In genomic region chr3:127717357-127718243, GRCh38 we compare ENCODE assay signal across 16 cellular contexts. TPM values are rescaled to one million over a fixed set of nuclear protein-coding genes. Genes with fewer than 3 reads are reported as not detected.
DNase-seq lines count a peak whose midpoint lies in the region; ATAC-seq and TF ChIP-seq lines count a peak whose summit lies in the region.
"Had no signal": no experiment of that assay in that cellular context is flagged by ENCODE, and none has a peak within 500 bp of the region (broad histone marks: within the 10 kb centered on the region; RNA-seq: fewer than 3 reads in every experiment).

No MANE protein-coding gene starts in this region.

- peaks cover 20% of the 10 kb centered on the region for H3K4me1 ChIP-seq in neural progenitor cell
- H3K4me1 ChIP-seq in transverse colon = peaks cover under 1 to 14% (median 9%) of the 10 kb centered on the region in 4 donors

- H3K27me3 Mint-ChIP-seq in neural progenitor cell (ENCODE audit: insufficient read depth, low read depth) = peaks cover 9% of the 10 kb centered on the region
- H3K27me3 Mint-ChIP-seq: activated naive CD8-positive, alpha-beta T cell treated with anti-CD3 and anti-CD28 coated beads for 36 hours had no signal

- H3K9me3 ChIP-seq in neural progenitor cell (ENCODE audit: low read depth) (no peaks in the 10 kb centered on the region), transverse colon (no peaks in the 10 kb centered on the region)

- no peak overlapping the region for H3K27ac Mint-ChIP-seq in neural progenitor cell
- no peak overlapping the region for H3K27ac Mint-ChIP-seq in stimulated activated effector memory CD8-positive, alpha-beta T cell treated with anti-CD3 and anti-CD28 coated beads, Interleukin-12 subunit alpha, Interleukin-12 subunit beta, amount 100 ng/mL, for 72 hours
- H3K27ac Mint-ChIP-seq: activated naive CD8-positive, alpha-beta T cell treated with anti-CD3 and anti-CD28 coated beads for 36 hours; natural killer cell had no signal

- no peak for ATAC-seq in stimulated activated effector memory CD8-positive, alpha-beta T cell treated with anti-CD3 and anti-CD28 coated beads, Interleukin-12 subunit alpha, Interleukin-12 subunit beta, amount 100 ng/mL, for 72 hours
- ATAC-seq: natural killer cell had no signal

- WGBS in transverse colon (ENCODE audit: low coverage in 1 of 2), 2 donors = 60 to 87% methylated on average over 4 to 14 of the region's 14 CpGs

- no peak for TF ChIP-seq EP300 in transverse colon (IDR thresholded peaks at IDR 0.05; ENCODE audit: low read depth)

- no peaks in the 10 kb centered on the region for H4K20me1 ChIP-seq in neural progenitor cell (ENCODE audit: low read depth)

- H3K27me3 ChIP-seq in neural progenitor cell (no peaks in the 10 kb centered on the region), transverse colon (no peaks in the 10 kb centered on the region)

- H3K9ac ChIP-seq in neural progenitor cell = no peak overlapping the region

- H3K4me2 ChIP-seq in neural progenitor cell = peak overlapping the region; percentile 22

- no peaks in the 10 kb centered on the region for H3K36me3 Mint-ChIP-seq in neural progenitor cell
- H3K36me3 Mint-ChIP-seq in stimulated activated effector memory CD8-positive, alpha-beta T cell treated with anti-CD3 and anti-CD28 coated beads, Interleukin-12 subunit alpha, Interleukin-12 subunit beta, amount 100 ng/mL, for 72 hours = no peaks in the 10 kb centered on the region
- H3K36me3 Mint-ChIP-seq: activated naive CD8-positive, alpha-beta T cell treated with anti-CD3 and anti-CD28 coated beads for 36 hours; natural killer cell had no signal

- no peaks in the 10 kb centered on the region for H3K9me3 Mint-ChIP-seq in neural progenitor cell
- no peaks in the 10 kb centered on the region for H3K9me3 Mint-ChIP-seq in stimulated activated effector memory CD8-positive, alpha-beta T cell treated with anti-CD3 and anti-CD28 coated beads, Interleukin-12 subunit alpha, Interleukin-12 subunit beta, amount 100 ng/mL, for 72 hours
- H3K9me3 Mint-ChIP-seq: activated naive CD8-positive, alpha-beta T cell treated with anti-CD3 and anti-CD28 coated beads for 36 hours; natural killer cell had no signal

- H3K4me1 Mint-ChIP-seq in neural progenitor cell = peaks cover 35% of the 10 kb centered on the region
- no peaks in the 10 kb centered on the region for H3K4me1 Mint-ChIP-seq in stimulated activated effector memory CD8-positive, alpha-beta T cell treated with anti-CD3 and anti-CD28 coated beads, Interleukin-12 subunit alpha, Interleukin-12 subunit beta, amount 100 ng/mL, for 72 hours
- H3K4me1 Mint-ChIP-seq: activated naive CD8-positive, alpha-beta T cell treated with anti-CD3 and anti-CD28 coated beads for 36 hours; natural killer cell had no signal

- H3K27ac ChIP-seq in neural progenitor cell (no peak overlapping the region), transverse colon (no peak overlapping the region)

- H3K4me3 Mint-ChIP-seq in neural progenitor cell = no peak overlapping the region
- no peak overlapping the region for H3K4me3 Mint-ChIP-seq in stimulated activated effector memory CD8-positive, alpha-beta T cell treated with anti-CD3 and anti-CD28 coated beads, Interleukin-12 subunit alpha, Interleukin-12 subunit beta, amount 100 ng/mL, for 72 hours
- H3K4me3 Mint-ChIP-seq: activated naive CD8-positive, alpha-beta T cell treated with anti-CD3 and anti-CD28 coated beads for 36 hours; natural killer cell had no signal

- in situ Hi-C loops in transverse colon (cut with MboI; ENCODE audit: low pct_ligation_motif_present in 1 of 4, low pct_unique_long_range_greater_than_20kb in 1 of 4, low sequenced_read_pairs in 3 of 4) = no loop called here

- intact Hi-C loops in transverse colon (cut with DNase I; ENCODE audit: low total_unique reads) = no loop called here

- H3K4me3 ChIP-seq in fibroblast of mammary gland (ENCODE audit: control insufficient read depth, low read depth, low read length) = no peak overlapping the region
- no peak overlapping the region for H3K4me3 ChIP-seq in neural progenitor cell
- no peak overlapping the region for H3K4me3 ChIP-seq in transverse colon

- no peaks in the 10 kb centered on the region for H3K36me3 ChIP-seq in neural progenitor cell
- no peaks in the 10 kb centered on the region for H3K36me3 ChIP-seq in transverse colon

- TF ChIP-seq CTCF in fibroblast of mammary gland (conservative IDR thresholded peaks at IDR 0.05; ENCODE audit: control insufficient read depth, insufficient read depth, low read depth, low read length) (no peak), neural progenitor cell (IDR thresholded peaks at IDR 0.05) (no peak), transverse colon (IDR thresholded peaks at IDR 0.05) (no peak)

- peaks cover 8% of the 10 kb centered on the region for H3F3A ChIP-seq in neural progenitor cell (ENCODE audit: low read depth)

- no peaks in the 10 kb centered on the region for H3K79me2 ChIP-seq in neural progenitor cell (ENCODE audit: low read depth)

- TF ChIP-seq POLR2A in transverse colon (IDR thresholded peaks at IDR 0.05) = no peak

- DNase-seq in DMS 273 (lab: John Stamatoyannopoulos, UW; ENCODE audit: unreplicated experiment) (peak; percentile 89), NCI-H69 (lab: John Stamatoyannopoulos, UW) (peak; percentile 22), fibroblast of mammary gland (ENCODE audit: low read depth) (peak; percentile 31), neural progenitor cell (ENCODE audit: low spot score) (no peak), germinal center (ENCODE audit: low spot score) (no peak), NCI-H2227 treated with DMSO at 0.1 percent for 48 hours (lab: John Stamatoyannopoulos, UW) (no peak), transverse colon (no peak)
- DNase-seq in stimulated activated effector memory CD8-positive, alpha-beta T cell treated with anti-CD3 and anti-CD28 coated beads, Interleukin-12 subunit alpha, Interleukin-12 subunit beta, amount 100 ng/mL, for 72 hours (ENCODE audit: low spot score in 2 of 2) = no peak
- DNase-seq: activated CD4-positive, alpha-beta T cell treated with anti-CD3 and anti-CD28 coated beads, Interleukin-2, amount 50 U/mL, for 1 hour; activated naive CD8-positive, alpha-beta T cell treated with anti-CD3 and anti-CD28 coated beads for 36 hours; activated T-cell treated with anti-CD3 and anti-CD28 coated beads, Interleukin-2, amount 50 U/mL, for 1 hour; effector CD8-positive, alpha-beta T cell; KG1; natural killer cell; NCI-H1417; OCI-M1 had no signal

- no peak overlapping the region for H2AFZ ChIP-seq in neural progenitor cell (replicated peaks)

RNA-seq across cellular contexts. Expression of gene ABTB1, which starts 44.8 kb away (rescaled TPM):
- total RNA-seq in neural progenitor cell (ENCODE audit: low replicate concordance) = 2.4 and 4.9 TPM in 2 replicates
- total RNA-seq in transverse colon = 10 to 100 TPM; 29.6 to 80.4 (median 45.8) TPM

Comparison
In these comparisons a context has a peak if more than half of its experiments do, and no peak if none do; other contexts are left out.
1. DNase-seq: peak in DMS 273 (single experiment), NCI-H69 (single experiment) and fibroblast of mammary gland (single experiment); none in neural progenitor cell (single experiment), germinal center (single experiment), NCI-H2227 treated with DMSO at 0.1 percent for 48 hours (single experiment), transverse colon (single experiment) and stimulated activated effector memory CD8-positive, alpha-beta T cell treated with anti-CD3 and anti-CD28 coated beads, Interleukin-12 subunit alpha, Interleukin-12 subunit beta, amount 100 ng/mL, for 72 hours (0 of 2).